ENCODE assay signal across 13 cellular contexts in the genomic region with DNA sequence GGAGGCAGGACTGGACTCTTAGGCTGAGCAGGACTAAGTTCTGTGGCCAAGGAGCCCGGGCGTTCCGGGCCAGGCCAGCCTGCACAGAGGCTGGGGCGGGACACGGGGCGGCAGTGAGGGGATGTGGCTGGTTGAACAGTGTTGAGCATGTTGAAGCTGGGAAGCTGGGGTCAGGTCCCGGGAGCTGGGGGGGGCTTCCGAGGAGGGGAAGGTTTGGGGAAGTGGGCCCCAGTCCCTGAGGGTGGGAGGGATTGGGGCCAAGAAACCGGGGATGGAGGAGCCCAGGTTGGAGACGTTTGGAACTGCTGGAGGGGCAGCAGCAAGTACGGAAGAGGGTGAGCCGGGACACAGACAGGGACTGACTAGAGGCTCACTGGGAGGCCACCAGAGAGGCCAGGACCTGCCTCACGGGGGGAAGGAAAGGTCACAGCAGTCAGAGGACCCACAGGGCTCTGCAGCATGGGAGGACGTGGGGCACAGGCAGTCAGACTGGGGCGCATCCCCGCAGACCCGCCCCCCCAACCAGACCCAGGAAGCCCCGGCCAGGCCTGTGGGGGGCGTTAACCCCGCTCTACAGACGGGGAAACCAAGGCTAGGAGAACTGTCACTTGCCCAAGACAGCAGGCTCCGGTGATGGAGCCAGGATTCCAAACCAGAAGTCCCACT. TPM values are rescaled to one million over a fixed set of nuclear protein-coding genes. Genes with fewer than 3 reads are reported as not detected.
DNase-seq lines count a peak whose midpoint lies in the region; ATAC-seq and TF ChIP-seq lines count a peak whose summit lies in the region.
"Had no signal": no experiment of that assay in that cellular context is flagged by ENCODE, and none has a peak within 500 bp of the region (broad histone marks: within the 10 kb centered on the region; RNA-seq: fewer than 3 reads in every experiment).

No MANE protein-coding gene starts in this region.

- TF ChIP-seq POLR2A in gastroesophageal sphincter (IDR thresholded peaks at IDR 0.05) (no peak), prostate gland (IDR thresholded peaks at IDR 0.05) (no peak)

- POLR2A ChIA-PET in activated CD4-positive, alpha-beta T cell treated with anti-CD3 and anti-CD28 coated beads, Interleukin-2, amount 10 ng/mL, durations not matched to agents 7 days and 5 days (lab: Charles Lee), result no interaction called here

- 40% methylated on average over 2 of the region's 22 CpGs; no CpG with 5 or more reads in 1 of the 2 donors for WGBS in gastroesophageal sphincter (ENCODE audit: low coverage in 1 of 2), 2 donors
- 62% methylated on average over 22 of the region's 22 CpGs for WGBS in prostate gland
- 59% methylated on average over 22 of the region's 22 CpGs for WGBS in urinary bladder

- H3K4me3 ChIP-seq in gastroesophageal sphincter (no peak overlapping the region), prostate gland (no peak overlapping the region), urinary bladder (ENCODE audit: low read depth, low read length) (no peak overlapping the region)

- H3K4me1 ChIP-seq in gastroesophageal sphincter, result peaks cover 0 to 34% (median 19%) of the 10 kb centered on the region in 3 donors
- no peaks in the 10 kb centered on the region for H3K4me1 ChIP-seq in prostate gland (replicated peaks)
- H3K4me1 ChIP-seq in urinary bladder (ENCODE audit: insufficient read depth), result no peaks in the 10 kb centered on the region

- no peak for TF ChIP-seq EP300 in gastroesophageal sphincter (IDR thresholded peaks at IDR 0.05)

- H3K4me1 Mint-ChIP-seq in activated CD4-positive, alpha-beta T cell treated with anti-CD3 and anti-CD28 coated beads, Interleukin-2, amount 10 ng/mL, durations not matched to agents 7 days and 5 days, result no peaks in the 10 kb centered on the region

- ATAC-seq in gastroesophageal sphincter (no peak), HG02678 (IDR thresholded peaks at IDR 0.05; ENCODE audit: unreplicated experiment) (no peak)

- TF ChIP-seq CTCF in gastroesophageal sphincter (IDR thresholded peaks at IDR 0.05) (no peak), prostate gland (IDR thresholded peaks at IDR 0.05) (no peak)

- no peaks in the 10 kb centered on the region for H3K27me3 Mint-ChIP-seq in activated CD4-positive, alpha-beta T cell treated with anti-CD3 and anti-CD28 coated beads, Interleukin-2, amount 10 ng/mL, durations not matched to agents 7 days and 5 days
- H3K27me3 Mint-ChIP-seq: stimulated activated naive CD8-positive, alpha-beta T cell treated with anti-CD3 and anti-CD28 coated beads, Interleukin-15, Interleukin-2, amounts not matched to agents 100 ng/mL and 50 ng/mL, for 24 hours had no signal

- intact Hi-C loops in prostate gland (cut with DNase I), result no loop called here

- H3K9me3 Mint-ChIP-seq in activated CD4-positive, alpha-beta T cell treated with anti-CD3 and anti-CD28 coated beads, Interleukin-2, amount 10 ng/mL, durations not matched to agents 7 days and 5 days, result no peaks in the 10 kb centered on the region
- H3K9me3 Mint-ChIP-seq: stimulated activated naive CD8-positive, alpha-beta T cell treated with anti-CD3 and anti-CD28 coated beads, Interleukin-15, Interleukin-2, amounts not matched to agents 100 ng/mL and 50 ng/mL, for 24 hours had no signal

- H3K27ac ChIP-seq in gastroesophageal sphincter, result peak overlapping the region; percentile 51 to 89 (median 76)
- H3K27ac ChIP-seq in prostate gland, result peak overlapping the region; percentile 71 to 79
- H3K27ac ChIP-seq in urinary bladder (ENCODE audit: low read depth), result peak overlapping the region; percentile 43
- H3K27ac ChIP-seq: 22Rv1 had no signal

- H3K27me3 ChIP-seq in gastroesophageal sphincter (no peaks in the 10 kb centered on the region), prostate gland (replicated peaks; ENCODE audit: insufficient read depth) (no peaks in the 10 kb centered on the region)

- no peaks in the 10 kb centered on the region for H3K36me3 Mint-ChIP-seq in activated CD4-positive, alpha-beta T cell treated with anti-CD3 and anti-CD28 coated beads, Interleukin-2, amount 10 ng/mL, durations not matched to agents 7 days and 5 days (ENCODE audit: low read depth)

- peak overlapping the region; percentile 36 for H3K27ac Mint-ChIP-seq in activated CD4-positive, alpha-beta T cell treated with anti-CD3 and anti-CD28 coated beads, Interleukin-2, amount 10 ng/mL, durations not matched to agents 7 days and 5 days
- H3K27ac Mint-ChIP-seq: stimulated activated naive CD8-positive, alpha-beta T cell treated with anti-CD3 and anti-CD28 coated beads, Interleukin-15, Interleukin-2, amounts not matched to agents 100 ng/mL and 50 ng/mL, for 24 hours had no signal

- no peak overlapping the region for H3K4me3 Mint-ChIP-seq in activated CD4-positive, alpha-beta T cell treated with anti-CD3 and anti-CD28 coated beads, Interleukin-2, amount 10 ng/mL, durations not matched to agents 7 days and 5 days
- H3K4me3 Mint-ChIP-seq: stimulated activated naive CD8-positive, alpha-beta T cell treated with anti-CD3 and anti-CD28 coated beads, Interleukin-15, Interleukin-2, amounts not matched to agents 100 ng/mL and 50 ng/mL, for 24 hours had no signal

- no peak for DNase-seq in activated CD4-positive, alpha-beta T cell treated with anti-CD3 and anti-CD28 coated beads, Interleukin-2, amount 10 ng/mL, durations not matched to agents 7 days and 5 days
- no peak for DNase-seq in activated CD4-positive, alpha-beta T cell treated with anti-CD3 and anti-CD28 coated beads for 1 hour
- DNase-seq in prostate gland (ENCODE audit: low spot score) (no peak), NOMO-1 treated with DMSO at 0.1 percent for 48 hours (lab: John Stamatoyannopoulos, UW; ENCODE audit: unreplicated experiment) (no peak)
- DNase-seq in central memory CD4-positive, alpha-beta T cell, result no peak
- DNase-seq: COR-L47, mesendoderm, T-helper 2 cell had no signal

- H3K36me3 ChIP-seq in gastroesophageal sphincter (peaks cover 0 to 54% of the 10 kb centered on the region in 2 donors), prostate gland (peaks cover 0 to 6% of the 10 kb centered on the region in 2 donors), urinary bladder (ENCODE audit: insufficient read depth) (peaks cover 2% of the 10 kb centered on the region)

- no peaks in the 10 kb centered on the region for H3K9me3 ChIP-seq in gastroesophageal sphincter
- no peaks in the 10 kb centered on the region for H3K9me3 ChIP-seq in prostate gland

- CTCF ChIA-PET in activated CD4-positive, alpha-beta T cell treated with anti-CD3 and anti-CD28 coated beads, Interleukin-2, amount 10 ng/mL, durations not matched to agents 7 days and 5 days (lab: Charles Lee), result interaction anchor here (1.1 to 1.3 kb wide), 2 partner anchors 8 to 16 kb away, joined by 3 read pairs; no protein-coding TSS in a partner anchor

RNA-seq across cellular contexts. Expression of a gene that starts 9.5 kb away (rescaled TPM):
- 10 to 100 TPM; 17.4 to 18.4 TPM for total RNA-seq in activated CD4-positive, alpha-beta T cell treated with anti-CD3 and anti-CD28 coated beads, Interleukin-2, amount 10 ng/mL, durations not matched to agents 7 days and 5 days
- total RNA-seq in gastroesophageal sphincter, result 100 to 1,000 TPM in 2 of 4 donors, 10 to 100 TPM in 2; 98.5 to 172 (median 109) TPM
- total RNA-seq in prostate gland, result 100 to 1,000 TPM; 171 to 270 TPM
- total RNA-seq in urinary bladder, result 64.2 TPM
- polyA plus RNA-seq in urinary bladder, result 129 TPM

RNA-seq across cellular contexts. Expression of a gene that starts 9.7 kb away (rescaled TPM):
- 10 to 100 TPM; 34.8 to 37.3 TPM for total RNA-seq in activated CD4-positive, alpha-beta T cell treated with anti-CD3 and anti-CD28 coated beads, Interleukin-2, amount 10 ng/mL, durations not matched to agents 7 days and 5 days
- total RNA-seq in gastroesophageal sphincter, result 10 to 100 TPM in 3 of 4 donors, 1 to 10 TPM in 1; 8.5 to 25.3 (median 13.8) TPM
- total RNA-seq in prostate gland, result 10 to 100 TPM; 12.7 to 31.8 TPM
- total RNA-seq in urinary bladder, result 7.8 TPM
- 77.1 TPM for polyA plus RNA-seq in urinary bladder

RNA-seq across cellular contexts. Expression of a gene that starts 22.4 kb away (rescaled TPM):
- total RNA-seq in activated CD4-positive, alpha-beta T cell treated with anti-CD3 and anti-CD28 coated beads, Interleukin-2, amount 10 ng/mL, durations not matched to agents 7 days and 5 days, result 10 to 100 TPM; 10.3 TPM
- total RNA-seq in gastroesophageal sphincter (10 to 100 TPM; 14.8 to 20.5 (median 17.8) TPM), prostate gland (10 to 100 TPM; 26.9 to 51.2 TPM), urinary bladder (10.6 TPM)
- 13.8 TPM for polyA plus RNA-seq in urinary bladder

RNA-seq across cellular contexts. Expression of a gene that starts 22.9 kb away (rescaled TPM):
- 10 to 100 TPM; 11.5 to 12.3 TPM for total RNA-seq in activated CD4-positive, alpha-beta T cell treated with anti-CD3 and anti-CD28 coated beads, Interleukin-2, amount 10 ng/mL, durations not matched to agents 7 days and 5 days
- total RNA-seq in gastroesophageal sphincter, result 10 to 100 TPM in 2 of 4 donors, 1 to 10 TPM in 2; 5.9 to 11.1 (median 9.8) TPM
- total RNA-seq in prostate gland, result 10 to 100 TPM; 13.6 to 25.5 TPM
- 12.6 TPM for total RNA-seq in urinary bladder
- 8.0 TPM for polyA plus RNA-seq in urinary bladder

RNA-seq across cellular contexts. Expression of a gene that starts 37.0 kb away (rescaled TPM):
- 10 to 100 TPM; 33.6 to 39.4 TPM for total RNA-seq in activated CD4-positive, alpha-beta T cell treated with anti-CD3 and anti-CD28 coated beads, Interleukin-2, amount 10 ng/mL, durations not matched to agents 7 days and 5 days
- total RNA-seq in gastroesophageal sphincter, result 1 to 10 TPM in 1 of 4 donors, under 1 TPM in 1, not detected in 2; 0.96 to 2.0 TPM
- 1 to 10 TPM in 1 of 2 donors, not detected in 1; 6.3 TPM for total RNA-seq in prostate gland
- 1.3 TPM for total RNA-seq in urinary bladder
- polyA plus RNA-seq in urinary bladder, result 1.0 TPM
